In the genomic region with DNA sequence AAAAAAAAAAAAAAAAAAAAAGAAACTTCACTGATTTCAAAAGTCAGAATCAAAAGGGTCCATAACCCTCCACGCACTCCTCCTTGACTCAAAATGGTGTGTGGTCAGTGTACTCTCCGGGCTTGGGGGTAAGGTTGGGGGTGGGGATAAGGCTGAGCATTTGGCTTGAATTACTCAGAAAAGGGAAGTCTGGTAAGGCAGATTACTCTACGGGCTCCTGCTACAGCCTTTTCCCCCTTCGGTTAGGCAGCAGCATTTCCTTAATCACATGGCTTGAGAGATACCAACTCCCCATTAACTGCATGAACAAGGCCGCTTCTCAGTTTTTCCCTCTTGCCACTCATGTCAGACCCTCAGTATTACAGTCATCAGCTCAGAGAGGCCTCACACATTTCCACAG, we compare ENCODE assay signal across 15 cellular contexts.
"Had no signal": no experiment of that assay in that cellular context is flagged by ENCODE, and none has a peak within 500 bp of the region (broad histone marks: within the 10 kb centered on the region; RNA-seq: fewer than 3 reads in every experiment).

No MANE protein-coding gene starts in this region.

- H3K27ac Mint-ChIP-seq: activated CD4-positive, alpha-beta T cell treated with anti-CD3 and anti-CD28 coated beads, Interleukin-2, amount 10 ng/mL, durations not matched to agents 7 days and 5 days; activated naive CD4-positive, alpha-beta T cell treated with anti-CD3 and anti-CD28 coated beads, Interleukin-2, amount 10 ng/mL, durations not matched to agents 7 days and 5 days; activated T-helper 2 cell treated with anti-CD3 and anti-CD28 coated beads, Interferon-gamma antibody, Interleukin-2, Interleukin-4, amounts not matched to agents 10 μg/mL and 5 μg/mL and 100 μg/mL, durations not matched to agents 14 hours and 24 hours and 36 hours; neural progenitor cell; stimulated activated naive CD8-positive, alpha-beta T cell treated with anti-CD3 and anti-CD28 coated beads, Interleukin-15, Interleukin-2, amounts not matched to agents 100 ng/mL and 50 ng/mL, for 24 hours had no signal

- ATAC-seq: gastrocnemius medialis, heart right ventricle had no signal

- DNase-seq: activated CD4-positive, alpha-beta T cell treated with anti-CD3 and anti-CD28 coated beads, Interleukin-2, amount 10 ng/mL, durations not matched to agents 7 days and 5 days; activated CD4-positive, CD25-positive, alpha-beta regulatory T cell; activated CD8-positive, alpha-beta memory T cell treated with anti-CD3 and anti-CD28 coated beads for 24 hours; activated naive CD4-positive, alpha-beta T cell treated with anti-CD3 and anti-CD28 coated beads, Interleukin-2, amount 10 ng/mL, durations not matched to agents 7 days and 5 days; activated T-cell treated with anti-CD3 and anti-CD28 coated beads for 4 hours; cortex of kidney; effector CD8-positive, alpha-beta T cell; gastrocnemius medialis; heart right ventricle; stimulated activated CD4-positive, alpha-beta T cell treated with anti-CD3 and anti-CD28 coated beads, Interleukin-15, amount 100 ng/mL, for 24 hours; stimulated activated CD4-positive, alpha-beta T cell treated with anti-CD3 and anti-CD28 coated beads, Interleukin-4, amount 100 ng/mL, for 24 hours had no signal

- H3K9me3 Mint-ChIP-seq: activated CD4-positive, alpha-beta T cell treated with anti-CD3 and anti-CD28 coated beads, Interleukin-2, amount 10 ng/mL, durations not matched to agents 7 days and 5 days; activated naive CD4-positive, alpha-beta T cell treated with anti-CD3 and anti-CD28 coated beads, Interleukin-2, amount 10 ng/mL, durations not matched to agents 7 days and 5 days; activated T-helper 2 cell treated with anti-CD3 and anti-CD28 coated beads, Interferon-gamma antibody, Interleukin-2, Interleukin-4, amounts not matched to agents 10 μg/mL and 5 μg/mL and 100 μg/mL, durations not matched to agents 14 hours and 24 hours and 36 hours; central memory CD8-positive, alpha-beta T cell; stimulated activated naive CD8-positive, alpha-beta T cell treated with anti-CD3 and anti-CD28 coated beads, Interleukin-15, Interleukin-2, amounts not matched to agents 100 ng/mL and 50 ng/mL, for 24 hours had no signal

- H3K4me1 Mint-ChIP-seq: activated CD4-positive, alpha-beta T cell treated with anti-CD3 and anti-CD28 coated beads, Interleukin-2, amount 10 ng/mL, durations not matched to agents 7 days and 5 days; activated naive CD4-positive, alpha-beta T cell treated with anti-CD3 and anti-CD28 coated beads, Interleukin-2, amount 10 ng/mL, durations not matched to agents 7 days and 5 days; central memory CD8-positive, alpha-beta T cell had no signal

- H3K4me3 Mint-ChIP-seq: activated CD4-positive, alpha-beta T cell treated with anti-CD3 and anti-CD28 coated beads, Interleukin-2, amount 10 ng/mL, durations not matched to agents 7 days and 5 days; activated naive CD4-positive, alpha-beta T cell treated with anti-CD3 and anti-CD28 coated beads, Interleukin-2, amount 10 ng/mL, durations not matched to agents 7 days and 5 days; central memory CD8-positive, alpha-beta T cell; neural progenitor cell; stimulated activated naive CD8-positive, alpha-beta T cell treated with anti-CD3 and anti-CD28 coated beads, Interleukin-15, Interleukin-2, amounts not matched to agents 100 ng/mL and 50 ng/mL, for 24 hours had no signal

- H3K27me3 Mint-ChIP-seq: activated CD4-positive, alpha-beta T cell treated with anti-CD3 and anti-CD28 coated beads, Interleukin-2, amount 10 ng/mL, durations not matched to agents 7 days and 5 days; activated naive CD4-positive, alpha-beta T cell treated with anti-CD3 and anti-CD28 coated beads, Interleukin-2, amount 10 ng/mL, durations not matched to agents 7 days and 5 days; central memory CD8-positive, alpha-beta T cell; stimulated activated naive CD8-positive, alpha-beta T cell treated with anti-CD3 and anti-CD28 coated beads, Interleukin-15, Interleukin-2, amounts not matched to agents 100 ng/mL and 50 ng/mL, for 24 hours had no signal

- H3K36me3 Mint-ChIP-seq: activated naive CD4-positive, alpha-beta T cell treated with anti-CD3 and anti-CD28 coated beads, Interleukin-2, amount 10 ng/mL, durations not matched to agents 7 days and 5 days; neural progenitor cell had no signal
